ENCODE assay signal across 2 cellular contexts in genomic region chr3:185131602-185132256, GRCh38.
TF ChIP-seq lines count a peak whose summit lies in the region.

No MANE protein-coding gene starts in this region.

TF ChIP-seq in GM23338, 12 proteins besides CTCF, POLR2A, EP300 and RAD21:
- TF ChIP-seq CREB1 (CRISPR knock-in tag; IDR thresholded peaks at IDR 0.05; ENCODE audit: low read depth), result no peak
- TF ChIP-seq NANOG (IDR thresholded peaks at IDR 0.05; ENCODE audit: borderline replicate concordance), result no peak
- TF ChIP-seq EZH2phosphoT487 (IDR thresholded peaks at IDR 0.05; ENCODE audit: unreplicated experiment), result no peak
- no peak for TF ChIP-seq ZNF331 (CRISPR knock-in tag; IDR thresholded peaks at IDR 0.05; ENCODE audit: low read depth)
- TF ChIP-seq JUNB (IDR thresholded peaks at IDR 0.05; ENCODE audit: unreplicated experiment), result no peak
- TF ChIP-seq ZNF114 (CRISPR knock-in tag; IDR thresholded peaks at IDR 0.05), result no peak
- TF ChIP-seq, protein P1, sequence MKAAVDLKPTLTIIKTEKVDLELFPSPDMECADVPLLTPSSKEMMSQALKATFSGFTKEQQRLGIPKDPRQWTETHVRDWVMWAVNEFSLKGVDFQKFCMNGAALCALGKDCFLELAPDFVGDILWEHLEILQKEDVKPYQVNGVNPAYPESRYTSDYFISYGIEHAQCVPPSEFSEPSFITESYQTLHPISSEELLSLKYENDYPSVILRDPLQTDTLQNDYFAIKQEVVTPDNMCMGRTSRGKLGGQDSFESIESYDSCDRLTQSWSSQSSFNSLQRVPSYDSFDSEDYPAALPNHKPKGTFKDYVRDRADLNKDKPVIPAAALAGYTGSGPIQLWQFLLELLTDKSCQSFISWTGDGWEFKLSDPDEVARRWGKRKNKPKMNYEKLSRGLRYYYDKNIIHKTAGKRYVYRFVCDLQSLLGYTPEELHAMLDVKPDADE (IDR thresholded peaks at IDR 0.05), result no peak
- TF ChIP-seq EZH2 (IDR thresholded peaks at IDR 0.05; ENCODE audit: low read depth, unreplicated experiment), result no peak
- no peak for TF ChIP-seq STAT1 (IDR thresholded peaks at IDR 0.05; ENCODE audit: unreplicated experiment)
TF ChIP-seq in GM23338: peak in this region for 0.

TF ChIP-seq in HepG2, 621 proteins besides CTCF, POLR2A, EP300 and RAD21 (continues in another document):
- TF ChIP-seq ZSCAN21 (CRISPR knock-in tag; IDR thresholded peaks at IDR 0.05; ENCODE audit: borderline replicate concordance) (no peak), GATAD2A (CRISPR knock-in tag; IDR thresholded peaks at IDR 0.05) (peak; percentile 15; the same call in 1 of the 2 replicates), SP2 (CRISPR knock-in tag; IDR thresholded peaks at IDR 0.05) (no peak), SOX6 (IDR thresholded peaks at IDR 0.05) (no peak), SOX6 (CRISPR knock-in tag; IDR thresholded peaks at IDR 0.05) (peak; percentile 20; the same call in 1 of the 2 replicates), FOXA3 (CRISPR knock-in tag; IDR thresholded peaks at IDR 0.05) (0 out of 2 replicates have a peak, but pooled peaks have one; percentile 12), ZFP82 (CRISPR knock-in tag; IDR thresholded peaks at IDR 0.05; ENCODE audit: borderline replicate concordance) (no peak), HNF4A (CRISPR knock-in tag; IDR thresholded peaks at IDR 0.05) (0 out of 2 replicates have a peak, but pooled peaks have one; percentile 13), FOXP4 (CRISPR knock-in tag; IDR thresholded peaks at IDR 0.05) (0 out of 2 replicates have a peak, but pooled peaks have one; percentile 57), ARID2 (CRISPR knock-in tag; IDR thresholded peaks at IDR 0.05; ENCODE audit: borderline replicate concordance) (no peak), PREB (CRISPR knock-in tag; IDR thresholded peaks at IDR 0.05) (no peak), SIX1 (CRISPR knock-in tag; IDR thresholded peaks at IDR 0.05; ENCODE audit: borderline replicate concordance) (0 out of 2 replicates have a peak, but pooled peaks have one; percentile 9), DMAP1 (CRISPR knock-in tag; IDR thresholded peaks at IDR 0.05) (no peak), ZNF329 (CRISPR knock-in tag; IDR thresholded peaks at IDR 0.05; ENCODE audit: low read depth) (no peak), MXD4 (CRISPR knock-in tag; IDR thresholded peaks at IDR 0.05) (no peak), ZNF460 (CRISPR knock-in tag; IDR thresholded peaks at IDR 0.05; ENCODE audit: borderline replicate concordance) (no peak), SCMH1 (CRISPR knock-in tag; IDR thresholded peaks at IDR 0.05; ENCODE audit: borderline replicate concordance) (no peak), TMF1 (CRISPR knock-in tag; IDR thresholded peaks at IDR 0.05; ENCODE audit: low read depth) (no peak), MBNL3 (CRISPR knock-in tag; conservative IDR thresholded peaks at IDR 0.05) (no peak), FOXM1 (CRISPR knock-in tag; IDR thresholded peaks at IDR 0.05) (no peak), ZNF709 (CRISPR knock-in tag; IDR thresholded peaks at IDR 0.05) (no peak), NR2F6 (IDR thresholded peaks at IDR 0.05) (peak; percentile 55; the same call in 1 of the 2 replicates), NR2F6 (CRISPR knock-in tag; IDR thresholded peaks at IDR 0.05) (0 out of 2 replicates have a peak, but pooled peaks have one; percentile 32), NR2F2 (IDR thresholded peaks at IDR 0.05; ENCODE audit: borderline replicate concordance, low read depth) (no peak)
- TF ChIP-seq, protein P2, sequence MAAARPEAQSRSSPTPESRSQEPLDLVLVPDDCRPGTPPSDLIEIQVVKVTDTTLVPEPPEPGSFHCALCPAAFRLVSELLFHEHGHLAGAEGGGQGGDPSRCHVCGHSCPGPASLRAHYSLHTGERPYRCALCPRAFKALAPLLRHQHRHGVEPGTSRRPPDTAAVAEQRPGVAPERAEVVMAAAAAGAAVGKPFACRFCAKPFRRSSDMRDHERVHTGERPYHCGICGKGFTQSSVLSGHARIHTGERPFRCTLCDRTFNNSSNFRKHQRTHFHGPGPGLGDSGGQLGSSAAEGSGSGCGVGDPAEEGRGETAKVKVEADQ (CRISPR knock-in tag; IDR thresholded peaks at IDR 0.05; ENCODE audit: borderline replicate concordance), result no peak
- TF ChIP-seq, protein P3, sequence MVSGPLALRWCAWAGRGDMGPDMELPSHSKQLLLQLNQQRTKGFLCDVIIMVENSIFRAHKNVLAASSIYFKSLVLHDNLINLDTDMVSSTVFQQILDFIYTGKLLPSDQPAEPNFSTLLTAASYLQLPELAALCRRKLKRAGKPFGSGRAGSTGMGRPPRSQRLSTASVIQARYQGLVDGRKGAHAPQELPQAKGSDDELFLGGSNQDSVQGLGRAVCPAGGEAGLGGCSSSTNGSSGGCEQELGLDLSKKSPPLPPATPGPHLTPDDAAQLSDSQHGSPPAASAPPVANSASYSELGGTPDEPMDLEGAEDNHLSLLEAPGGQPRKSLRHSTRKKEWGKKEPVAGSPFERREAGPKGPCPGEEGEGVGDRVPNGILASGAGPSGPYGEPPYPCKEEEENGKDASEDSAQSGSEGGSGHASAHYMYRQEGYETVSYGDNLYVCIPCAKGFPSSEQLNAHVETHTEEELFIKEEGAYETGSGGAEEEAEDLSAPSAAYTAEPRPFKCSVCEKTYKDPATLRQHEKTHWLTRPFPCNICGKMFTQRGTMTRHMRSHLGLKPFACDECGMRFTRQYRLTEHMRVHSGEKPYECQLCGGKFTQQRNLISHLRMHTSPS (CRISPR knock-in tag; IDR thresholded peaks at IDR 0.05; ENCODE audit: low read depth), result no peak
- TF ChIP-seq, protein P4, sequence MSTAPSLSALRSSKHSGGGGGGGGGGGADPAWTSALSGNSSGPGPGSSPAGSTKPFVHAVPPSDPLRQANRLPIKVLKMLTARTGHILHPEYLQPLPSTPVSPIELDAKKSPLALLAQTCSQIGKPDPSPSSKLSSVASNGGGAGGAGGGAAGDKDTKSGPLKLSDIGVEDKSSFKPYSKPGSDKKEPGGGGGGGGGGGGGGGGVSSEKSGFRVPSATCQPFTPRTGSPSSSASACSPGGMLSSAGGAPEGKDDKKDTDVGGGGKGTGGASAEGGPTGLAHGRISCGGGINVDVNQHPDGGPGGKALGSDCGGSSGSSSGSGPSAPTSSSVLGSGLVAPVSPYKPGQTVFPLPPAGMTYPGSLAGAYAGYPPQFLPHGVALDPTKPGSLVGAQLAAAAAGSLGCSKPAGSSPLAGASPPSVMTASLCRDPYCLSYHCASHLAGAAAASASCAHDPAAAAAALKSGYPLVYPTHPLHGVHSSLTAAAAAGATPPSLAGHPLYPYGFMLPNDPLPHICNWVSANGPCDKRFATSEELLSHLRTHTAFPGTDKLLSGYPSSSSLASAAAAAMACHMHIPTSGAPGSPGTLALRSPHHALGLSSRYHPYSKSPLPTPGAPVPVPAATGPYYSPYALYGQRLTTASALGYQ (CRISPR knock-in tag; IDR thresholded peaks at IDR 0.05), result no peak
- TF ChIP-seq, protein P5, sequence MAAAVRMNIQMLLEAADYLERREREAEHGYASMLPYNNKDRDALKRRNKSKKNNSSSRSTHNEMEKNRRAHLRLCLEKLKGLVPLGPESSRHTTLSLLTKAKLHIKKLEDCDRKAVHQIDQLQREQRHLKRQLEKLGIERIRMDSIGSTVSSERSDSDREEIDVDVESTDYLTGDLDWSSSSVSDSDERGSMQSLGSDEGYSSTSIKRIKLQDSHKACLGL (CRISPR knock-in tag; IDR thresholded peaks at IDR 0.05), result no peak
- TF ChIP-seq, protein P6, sequence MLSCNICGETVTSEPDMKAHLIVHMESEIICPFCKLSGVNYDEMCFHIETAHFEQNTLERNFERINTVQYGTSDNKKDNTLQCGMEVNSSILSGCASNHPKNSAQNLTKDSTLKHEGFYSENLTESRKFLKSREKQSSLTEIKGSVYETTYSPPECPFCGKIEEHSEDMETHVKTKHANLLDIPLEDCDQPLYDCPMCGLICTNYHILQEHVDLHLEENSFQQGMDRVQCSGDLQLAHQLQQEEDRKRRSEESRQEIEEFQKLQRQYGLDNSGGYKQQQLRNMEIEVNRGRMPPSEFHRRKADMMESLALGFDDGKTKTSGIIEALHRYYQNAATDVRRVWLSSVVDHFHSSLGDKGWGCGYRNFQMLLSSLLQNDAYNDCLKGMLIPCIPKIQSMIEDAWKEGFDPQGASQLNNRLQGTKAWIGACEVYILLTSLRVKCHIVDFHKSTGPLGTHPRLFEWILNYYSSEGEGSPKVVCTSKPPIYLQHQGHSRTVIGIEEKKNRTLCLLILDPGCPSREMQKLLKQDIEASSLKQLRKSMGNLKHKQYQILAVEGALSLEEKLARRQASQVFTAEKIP (CRISPR knock-in tag; IDR thresholded peaks at IDR 0.05; ENCODE audit: borderline replicate concordance), result no peak
- TF ChIP-seq, protein P7, sequence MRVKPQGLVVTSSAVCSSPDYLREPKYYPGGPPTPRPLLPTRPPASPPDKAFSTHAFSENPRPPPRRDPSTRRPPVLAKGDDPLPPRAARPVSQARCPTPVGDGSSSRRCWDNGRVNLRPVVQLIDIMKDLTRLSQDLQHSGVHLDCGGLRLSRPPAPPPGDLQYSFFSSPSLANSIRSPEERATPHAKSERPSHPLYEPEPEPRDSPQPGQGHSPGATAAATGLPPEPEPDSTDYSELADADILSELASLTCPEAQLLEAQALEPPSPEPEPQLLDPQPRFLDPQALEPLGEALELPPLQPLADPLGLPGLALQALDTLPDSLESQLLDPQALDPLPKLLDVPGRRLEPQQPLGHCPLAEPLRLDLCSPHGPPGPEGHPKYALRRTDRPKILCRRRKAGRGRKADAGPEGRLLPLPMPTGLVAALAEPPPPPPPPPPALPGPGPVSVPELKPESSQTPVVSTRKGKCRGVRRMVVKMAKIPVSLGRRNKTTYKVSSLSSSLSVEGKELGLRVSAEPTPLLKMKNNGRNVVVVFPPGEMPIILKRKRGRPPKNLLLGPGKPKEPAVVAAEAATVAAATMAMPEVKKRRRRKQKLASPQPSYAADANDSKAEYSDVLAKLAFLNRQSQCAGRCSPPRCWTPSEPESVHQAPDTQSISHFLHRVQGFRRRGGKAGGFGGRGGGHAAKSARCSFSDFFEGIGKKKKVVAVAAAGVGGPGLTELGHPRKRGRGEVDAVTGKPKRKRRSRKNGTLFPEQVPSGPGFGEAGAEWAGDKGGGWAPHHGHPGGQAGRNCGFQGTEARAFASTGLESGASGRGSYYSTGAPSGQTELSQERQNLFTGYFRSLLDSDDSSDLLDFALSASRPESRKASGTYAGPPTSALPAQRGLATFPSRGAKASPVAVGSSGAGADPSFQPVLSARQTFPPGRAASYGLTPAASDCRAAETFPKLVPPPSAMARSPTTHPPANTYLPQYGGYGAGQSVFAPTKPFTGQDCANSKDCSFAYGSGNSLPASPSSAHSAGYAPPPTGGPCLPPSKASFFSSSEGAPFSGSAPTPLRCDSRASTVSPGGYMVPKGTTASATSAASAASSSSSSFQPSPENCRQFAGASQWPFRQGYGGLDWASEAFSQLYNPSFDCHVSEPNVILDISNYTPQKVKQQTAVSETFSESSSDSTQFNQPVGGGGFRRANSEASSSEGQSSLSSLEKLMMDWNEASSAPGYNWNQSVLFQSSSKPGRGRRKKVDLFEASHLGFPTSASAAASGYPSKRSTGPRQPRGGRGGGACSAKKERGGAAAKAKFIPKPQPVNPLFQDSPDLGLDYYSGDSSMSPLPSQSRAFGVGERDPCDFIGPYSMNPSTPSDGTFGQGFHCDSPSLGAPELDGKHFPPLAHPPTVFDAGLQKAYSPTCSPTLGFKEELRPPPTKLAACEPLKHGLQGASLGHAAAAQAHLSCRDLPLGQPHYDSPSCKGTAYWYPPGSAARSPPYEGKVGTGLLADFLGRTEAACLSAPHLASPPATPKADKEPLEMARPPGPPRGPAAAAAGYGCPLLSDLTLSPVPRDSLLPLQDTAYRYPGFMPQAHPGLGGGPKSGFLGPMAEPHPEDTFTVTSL (CRISPR knock-in tag; IDR thresholded peaks at IDR 0.05; ENCODE audit: borderline replicate concordance), result peak; percentile 38; the same call in 1 of the 2 replicates
- TF ChIP-seq, protein P8, sequence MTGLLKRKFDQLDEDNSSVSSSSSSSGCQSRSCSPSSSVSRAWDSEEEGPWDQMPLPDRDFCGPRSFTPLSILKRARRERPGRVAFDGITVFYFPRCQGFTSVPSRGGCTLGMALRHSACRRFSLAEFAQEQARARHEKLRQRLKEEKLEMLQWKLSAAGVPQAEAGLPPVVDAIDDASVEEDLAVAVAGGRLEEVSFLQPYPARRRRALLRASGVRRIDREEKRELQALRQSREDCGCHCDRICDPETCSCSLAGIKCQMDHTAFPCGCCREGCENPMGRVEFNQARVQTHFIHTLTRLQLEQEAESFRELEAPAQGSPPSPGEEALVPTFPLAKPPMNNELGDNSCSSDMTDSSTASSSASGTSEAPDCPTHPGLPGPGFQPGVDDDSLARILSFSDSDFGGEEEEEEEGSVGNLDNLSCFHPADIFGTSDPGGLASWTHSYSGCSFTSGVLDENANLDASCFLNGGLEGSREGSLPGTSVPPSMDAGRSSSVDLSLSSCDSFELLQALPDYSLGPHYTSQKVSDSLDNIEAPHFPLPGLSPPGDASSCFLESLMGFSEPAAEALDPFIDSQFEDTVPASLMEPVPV (CRISPR knock-in tag; IDR thresholded peaks at IDR 0.05), result no peak
